ENCODE assay signal across 1 cellular context in the genomic region with DNA sequence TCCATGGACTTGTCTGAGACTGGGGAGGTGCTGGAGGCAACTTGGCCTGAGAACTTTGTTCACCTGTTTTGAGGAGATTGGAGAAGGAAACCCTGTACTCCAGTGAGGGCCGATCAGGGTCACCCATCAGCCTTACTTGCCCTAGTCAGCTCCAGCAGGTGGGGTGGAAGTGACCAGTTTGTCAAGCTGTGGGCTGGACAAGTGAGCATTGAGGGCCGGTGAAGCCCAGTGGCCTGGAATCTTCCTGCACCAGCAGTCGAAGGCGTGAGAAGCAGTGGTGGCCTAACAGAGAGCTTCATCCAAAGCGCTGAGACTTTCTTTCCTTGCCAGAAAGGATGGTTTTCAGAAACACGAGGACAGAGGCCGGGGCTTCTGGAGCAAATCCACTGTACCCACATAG.
TF ChIP-seq lines count a peak whose summit lies in the region.

No MANE protein-coding gene starts in this region.

TF ChIP-seq in K562, 482 proteins besides CTCF, POLR2A, EP300 and RAD21:
- TF ChIP-seq ARID3B (CRISPR knock-in tag; IDR thresholded peaks at IDR 0.05; ENCODE audit: borderline replicate concordance) (0 out of 2 replicates have a peak, but pooled peaks have one; percentile 16), DPF2 (IDR thresholded peaks at IDR 0.05) (no peak)
